In the genomic region with DNA sequence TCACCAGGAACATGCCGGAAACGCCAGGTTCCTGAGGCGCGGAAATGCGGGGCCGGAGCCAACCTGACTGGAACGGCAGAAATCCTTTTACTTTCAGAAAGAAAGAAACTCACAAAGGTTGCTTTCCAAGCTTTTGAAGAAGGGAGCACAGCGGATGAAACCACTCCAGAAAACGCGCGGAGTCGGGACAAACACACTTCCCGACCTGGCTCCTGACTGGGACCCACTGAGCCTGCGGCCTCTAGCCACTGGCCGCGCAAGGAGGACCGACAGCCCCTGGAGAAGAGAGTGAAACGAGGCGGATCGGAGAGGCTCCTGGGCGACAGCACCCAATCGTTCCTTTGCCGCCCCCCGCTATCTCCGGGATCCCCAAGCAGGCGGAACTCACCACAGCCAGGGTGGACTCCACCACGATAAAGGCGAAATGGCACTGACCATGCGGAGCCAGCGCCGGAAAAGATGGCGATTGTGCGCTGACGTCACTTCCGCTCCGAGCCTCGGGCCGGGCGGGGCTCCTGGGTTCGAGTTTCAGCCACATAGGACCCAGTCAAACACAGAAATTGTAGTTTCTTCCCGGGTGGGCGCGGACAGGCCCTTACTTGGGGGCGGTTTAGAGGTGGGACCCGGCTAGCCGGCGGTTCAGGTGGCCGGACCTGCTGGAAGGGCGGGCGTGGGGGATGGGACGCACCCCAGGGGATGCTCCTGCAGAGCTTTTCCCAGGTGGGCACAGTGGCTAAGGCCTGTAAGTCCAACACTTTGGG, we compare ENCODE assay signal across 8 cellular contexts. TPM values are rescaled to one million over a fixed set of nuclear protein-coding genes. Genes with fewer than 3 reads are reported as not detected.
A peak's percentile ranks its signal among the peaks of the same experiment; 100 is the strongest.
DNase-seq lines count a peak whose midpoint lies in the region; ATAC-seq and TF ChIP-seq lines count a peak whose summit lies in the region.

TSS of gene ZNF121 (minus strand) at position 432 of the 761 bp plus-strand sequence. CDS start 16,407 bp downstream, outside the sequence.

- H3K27ac ChIP-seq in esophagus muscularis mucosa (replicated peaks in 1 of 4) (peak within 1 kb of the TSS; percentile 86 to 96 (median 91)), muscle layer of duodenum (ENCODE audit: low read length) (peak within 1 kb of the TSS; percentile 93)

- 1% methylated on average over 36 of the region's 51 CpGs for WGBS in esophagus muscularis mucosa

- H3K27me3 ChIP-seq in esophagus muscularis mucosa (peaks cover 0 to 15% (median 0%) of the 10 kb centered on the region in 4 donors), muscle layer of duodenum (ENCODE audit: low read depth, low read length) (no peaks in the 10 kb centered on the region)

- H3K27me3 Mint-ChIP-seq in Calu3 (ENCODE audit: unreplicated experiment) (no peaks in the 10 kb centered on the region), IgD-negative memory B cell (no peaks in the 10 kb centered on the region)

- ATAC-seq in GM21423 (IDR thresholded peaks at IDR 0.05; ENCODE audit: unreplicated experiment): peak; percentile 84

- peaks cover 0 to 12% (median 3%) of the 10 kb centered on the region in 4 donors for H3K36me3 ChIP-seq in esophagus muscularis mucosa
- H3K36me3 ChIP-seq in muscle layer of duodenum (ENCODE audit: control insufficient read depth in 1 of 2, insufficient read depth in 2 of 2, low read length in 2 of 2): peaks cover 3 to 14% of the 10 kb centered on the region in 2 donors

- H3K36me3 Mint-ChIP-seq in Calu3 (ENCODE audit: insufficient read depth, unreplicated experiment): peaks cover 42% of the 10 kb centered on the region
- peaks cover 7% of the 10 kb centered on the region for H3K36me3 Mint-ChIP-seq in IgD-negative memory B cell

- H3K4me1 Mint-ChIP-seq in Calu3 (ENCODE audit: low read depth, unreplicated experiment) (peaks cover 17% of the 10 kb centered on the region), IgD-negative memory B cell (peaks cover 14 to 31% (median 16%) of the 10 kb centered on the region in 3 donors)

- CTCF ChIA-PET in Calu3 (lab: Charles Lee): interaction anchor here (0.6 kb wide), 1 partner anchor 41 kb away, joined by 3 read pairs; no protein-coding TSS in a partner anchor

- peak; percentile 41 for TF ChIP-seq POLR2A in esophagus muscularis mucosa (IDR thresholded peaks at IDR 0.05; ENCODE audit: low read depth)

- peak; percentile 77 for DNase-seq in Calu3
- DNase-seq in activated T-cell treated with anti-CD3 and anti-CD28 coated beads, Interleukin-2, amount 50 U/mL, for 48 hours: peak; percentile 90 to 91
- DNase-seq in esophagus muscularis mucosa (ENCODE audit: extremely low spot score): peak; percentile 98
- DNase-seq in stimulated activated CD8-positive, alpha-beta memory T cell treated with anti-CD3 and anti-CD28 coated beads, Interleukin-7, amount 100 ng/mL, for 4 hours (ENCODE audit: low read depth in 2 of 2): peak; percentile 66 to 77

- peaks cover 0 to 9% (median under 1%) of the 10 kb centered on the region in 4 donors for H3K9me3 ChIP-seq in esophagus muscularis mucosa
- H3K9me3 ChIP-seq in muscle layer of duodenum (ENCODE audit: control insufficient read depth in 1 of 2, low read length in 2 of 2): peaks cover 5 to 6% of the 10 kb centered on the region in 2 donors

- BruUV-seq in Calu3 (replicated peaks; lab: Mats Ljungman, UMichigan): TSS peak; percentile 79

- H3K4me3 ChIP-seq in esophagus muscularis mucosa (peak within 1 kb of the TSS; percentile 70 to 81 (median 74)), muscle layer of duodenum (ENCODE audit: low read depth in 1 of 2, low read length in 2 of 2) (peak within 1 kb of the TSS; percentile 83 to 94)

- TF ChIP-seq CTCF in Calu3 (IDR thresholded peaks at IDR 0.05; ENCODE audit: unreplicated experiment) (no peak), esophagus muscularis mucosa (IDR thresholded peaks at IDR 0.05) (no peak)

- peaks cover 12 to 35% (median 23%) of the 10 kb centered on the region in 4 donors for H3K4me1 ChIP-seq in esophagus muscularis mucosa
- peaks cover 0 to 5% of the 10 kb centered on the region in 2 donors for H3K4me1 ChIP-seq in muscle layer of duodenum (ENCODE audit: control insufficient read depth in 1 of 2, insufficient read depth in 2 of 2, low read length in 2 of 2)

- H3K9me3 Mint-ChIP-seq in Calu3 (ENCODE audit: low read depth, unreplicated experiment): peaks cover 2% of the 10 kb centered on the region
- H3K9me3 Mint-ChIP-seq in IgD-negative memory B cell: peaks cover 0 to 5% (median 1%) of the 10 kb centered on the region in 3 donors

- intact Hi-C loops in Calu3 (cut with micrococcal nuclease; ENCODE audit: unreplicated experiment): loop anchor here (10.0 kb wide), 1 partner anchor 439 kb away; the partner anchor contains the start of gene ZNF317
- intact Hi-C loops in esophagus muscularis mucosa (cut with DNase I): loop anchor here (10.0 kb wide), 1 partner anchor 49 kb away; the partner anchor contains the start of gene ZNF426

- no peak for TF ChIP-seq EP300 in esophagus muscularis mucosa (IDR thresholded peaks at IDR 0.05)

- H3K27ac Mint-ChIP-seq in Calu3 (ENCODE audit: unreplicated experiment) (peak within 1 kb of the TSS; percentile 93), IgD-negative memory B cell (peak within 1 kb of the TSS; percentile 96 to 98 (median 98))

- H3K4me3 Mint-ChIP-seq in Calu3 (ENCODE audit: low read depth, unreplicated experiment) (peak within 1 kb of the TSS; percentile 83), IgD-negative memory B cell (peak within 1 kb of the TSS; percentile 94 to 100 (median 98))

TF ChIP-seq in PFSK-1, 5 proteins besides CTCF, POLR2A, EP300 and RAD21:
- TF ChIP-seq SIN3A (IDR thresholded peaks at IDR 0.05; ENCODE audit: borderline replicate concordance, insufficient read depth, low read length): 0 out of 2 replicates have a peak, but pooled peaks have one; percentile 55
- TF ChIP-seq FOXP2 (optimal IDR thresholded peaks at IDR 0.05; ENCODE audit: borderline replicate concordance, extremely low read depth, extremely low read length, insufficient read depth): no peak
- peak; percentile 85 for TF ChIP-seq POLR2AphosphoS5 (IDR thresholded peaks at IDR 0.05; ENCODE audit: low read depth, low read length)
- TF ChIP-seq TAF1 (IDR thresholded peaks at IDR 0.05; ENCODE audit: borderline replicate concordance, insufficient read depth, low read length): peak; percentile 84
- TF ChIP-seq, protein P1, sequence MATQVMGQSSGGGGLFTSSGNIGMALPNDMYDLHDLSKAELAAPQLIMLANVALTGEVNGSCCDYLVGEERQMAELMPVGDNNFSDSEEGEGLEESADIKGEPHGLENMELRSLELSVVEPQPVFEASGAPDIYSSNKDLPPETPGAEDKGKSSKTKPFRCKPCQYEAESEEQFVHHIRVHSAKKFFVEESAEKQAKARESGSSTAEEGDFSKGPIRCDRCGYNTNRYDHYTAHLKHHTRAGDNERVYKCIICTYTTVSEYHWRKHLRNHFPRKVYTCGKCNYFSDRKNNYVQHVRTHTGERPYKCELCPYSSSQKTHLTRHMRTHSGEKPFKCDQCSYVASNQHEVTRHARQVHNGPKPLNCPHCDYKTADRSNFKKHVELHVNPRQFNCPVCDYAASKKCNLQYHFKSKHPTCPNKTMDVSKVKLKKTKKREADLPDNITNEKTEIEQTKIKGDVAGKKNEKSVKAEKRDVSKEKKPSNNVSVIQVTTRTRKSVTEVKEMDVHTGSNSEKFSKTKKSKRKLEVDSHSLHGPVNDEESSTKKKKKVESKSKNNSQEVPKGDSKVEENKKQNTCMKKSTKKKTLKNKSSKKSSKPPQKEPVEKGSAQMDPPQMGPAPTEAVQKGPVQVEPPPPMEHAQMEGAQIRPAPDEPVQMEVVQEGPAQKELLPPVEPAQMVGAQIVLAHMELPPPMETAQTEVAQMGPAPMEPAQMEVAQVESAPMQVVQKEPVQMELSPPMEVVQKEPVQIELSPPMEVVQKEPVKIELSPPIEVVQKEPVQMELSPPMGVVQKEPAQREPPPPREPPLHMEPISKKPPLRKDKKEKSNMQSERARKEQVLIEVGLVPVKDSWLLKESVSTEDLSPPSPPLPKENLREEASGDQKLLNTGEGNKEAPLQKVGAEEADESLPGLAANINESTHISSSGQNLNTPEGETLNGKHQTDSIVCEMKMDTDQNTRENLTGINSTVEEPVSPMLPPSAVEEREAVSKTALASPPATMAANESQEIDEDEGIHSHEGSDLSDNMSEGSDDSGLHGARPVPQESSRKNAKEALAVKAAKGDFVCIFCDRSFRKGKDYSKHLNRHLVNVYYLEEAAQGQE (IDR thresholded peaks at IDR 0.05; ENCODE audit: insufficient read depth in 1 of 2, low read depth in 2 of 2, low read length in 2 of 2): peak in 1 of 2 experiments; percentile 57; a peak in 2 of 4 replicates

RNA-seq across cellular contexts. Expression of gene ZNF121, which starts in this region (rescaled TPM):
- 61.1 and 66.2 TPM in 2 replicates for total RNA-seq in Calu3 (2022)
- 2.9 TPM for polyA plus RNA-seq in IgD-negative memory B cell
- polyA plus RNA-seq in PFSK-1 (2012; ENCODE audit: insufficient read length, low read depth): 1.7 TPM
- total RNA-seq in esophagus muscularis mucosa: 10 to 100 TPM; 18.3 to 31.1 (median 25.5) TPM

Comparison
In these comparisons a context has a peak if more than half of its experiments do, and no peak if none do; other contexts are left out.
1. Peak in every context shown above with its lines: DNase-seq, ATAC-seq, H3K4me3 ChIP-seq and H3K27ac ChIP-seq.